In genomic region chr13:114225610-114226009, GRCh38 we compare ENCODE assay signal across 20 cellular contexts. TPM values are rescaled to one million over a fixed set of nuclear protein-coding genes. Genes with fewer than 3 reads are reported as not detected.
DNase-seq lines count a peak whose midpoint lies in the region; ATAC-seq and TF ChIP-seq lines count a peak whose summit lies in the region.
"Had no signal": no experiment of that assay in that cellular context is flagged by ENCODE, and none has a peak within 500 bp of the region (broad histone marks: within the 10 kb centered on the region; RNA-seq: fewer than 3 reads in every experiment).

No MANE protein-coding gene starts in this region.

- H3K27me3 Mint-ChIP-seq in activated CD4-positive, alpha-beta T cell treated with anti-CD3 and anti-CD28 coated beads for 36 hours: no peaks in the 10 kb centered on the region
- H3K27me3 Mint-ChIP-seq in CD4-positive, CD25-positive, alpha-beta regulatory T cell: peaks cover 39% of the 10 kb centered on the region
- H3K27me3 Mint-ChIP-seq in T-cell (peaks cover 0 to 5% of the 10 kb centered on the region in 2 donors), WTC11 (ENCODE audit: low read depth) (no peaks in the 10 kb centered on the region)

- H3K36me3 Mint-ChIP-seq in activated CD4-positive, alpha-beta T cell treated with anti-CD3 and anti-CD28 coated beads for 36 hours (ENCODE audit: low read depth): no peaks in the 10 kb centered on the region
- H3K36me3 Mint-ChIP-seq in CD4-positive, CD25-positive, alpha-beta regulatory T cell: no peaks in the 10 kb centered on the region
- no peaks in the 10 kb centered on the region for H3K36me3 Mint-ChIP-seq in T-cell
- H3K36me3 Mint-ChIP-seq in WTC11: no peaks in the 10 kb centered on the region

- ATAC-seq in activated CD4-positive, alpha-beta T cell treated with anti-CD3 and anti-CD28 coated beads for 36 hours: peak; percentile 23
- peak in 1 of 2 donors; percentile 36 for ATAC-seq in CD4-positive, CD25-positive, alpha-beta regulatory T cell (ENCODE audit: low read depth in 2 of 2)
- ATAC-seq in T-cell (replicated peaks in 1 of 4) (peak; percentile 58 to 65 (median 62)), esophagus mucosa (peak; percentile 20), WTC11 (no peak)
- ATAC-seq: gastroesophageal sphincter had no signal

- no peaks in the 10 kb centered on the region for H3K79me2 ChIP-seq in OCI-LY7 (ENCODE audit: insufficient read depth, low read depth, low read length)

- no peak overlapping the region for H2AFZ ChIP-seq in OCI-LY7 (ENCODE audit: low read length)

- H3K9me3 ChIP-seq in CD4-positive, CD25-positive, alpha-beta regulatory T cell (ENCODE audit: control insufficient read depth in 2 of 2, low read length in 2 of 2): no peaks in the 10 kb centered on the region
- H3K9me3 ChIP-seq in OCI-LY7 (ENCODE audit: low read length): no peaks in the 10 kb centered on the region
- H3K9me3 ChIP-seq: gastroesophageal sphincter, vagina had no signal

- POLR2A ChIA-PET in activated CD4-positive, alpha-beta T cell treated with anti-CD3 and anti-CD28 coated beads for 36 hours (lab: Charles Lee): no interaction called here
- POLR2A ChIA-PET in T-cell (lab: Charles Lee) (interaction anchor here in 1 of 2 donors (0.8 kb wide), 1 partner anchor 77 kb away, joined by 3 read pairs; no protein-coding TSS in a partner anchor), OCI-LY7 (lab: Charles Lee) (no interaction called here), WTC11 (lab: Charles Lee) (no interaction called here)

- H3K9me2 ChIP-seq in OCI-LY7 (ENCODE audit: insufficient read depth, low read length): no peaks in the 10 kb centered on the region

- CTCF ChIA-PET in activated CD4-positive, alpha-beta T cell treated with anti-CD3 and anti-CD28 coated beads for 36 hours (lab: Charles Lee): interaction anchor here (0.6 to 1.8 kb wide), 27 partner anchors 10 to 379 kb away, joined by 3 to 13 read pairs (median 4); partner anchors contain the start of gene CDC16
- CTCF ChIA-PET in T-cell (lab: Charles Lee): interaction anchor here (0.9 to 1.4 kb wide), 5 partner anchors 77 to 409 kb away, joined by 3 to 8 read pairs (median 4); no protein-coding TSS in a partner anchor
- CTCF ChIA-PET in OCI-LY7 (lab: Charles Lee; ENCODE audit: unreplicated experiment): no interaction called here
- CTCF ChIA-PET in WTC11 (lab: Charles Lee): interaction anchor here (1.0 to 1.7 kb wide), 8 partner anchors 69 to 209 kb away, joined by 3 to 12 read pairs (median 4); no protein-coding TSS in a partner anchor

- H3K36me3 ChIP-seq in CD4-positive, CD25-positive, alpha-beta regulatory T cell (ENCODE audit: control insufficient read depth, insufficient read depth, low read length): no peaks in the 10 kb centered on the region
- H3K36me3 ChIP-seq in OCI-LY7 (ENCODE audit: insufficient read depth, low read length): no peaks in the 10 kb centered on the region
- H3K36me3 ChIP-seq: gastroesophageal sphincter, vagina had no signal

- intact Hi-C loops in activated CD4-positive, alpha-beta T cell treated with anti-CD3 and anti-CD28 coated beads for 36 hours (cut with DNase I, micrococcal nuclease): loop anchor here (1.0 to 5.0 kb wide), 8 partner anchors 83 to 641 kb away; partner anchors contain the start of gene TFDP1 (in 1 of the 2)
- intact Hi-C loops in OCI-LY7 (cut with micrococcal nuclease; ENCODE audit: unreplicated experiment): loop anchor here (2.0 to 5.0 kb wide), 4 partner anchors 83 to 409 kb away; no protein-coding TSS in a partner anchor

- H3K4me3 Mint-ChIP-seq in activated CD4-positive, alpha-beta T cell treated with anti-CD3 and anti-CD28 coated beads for 36 hours: no peak overlapping the region
- H3K4me3 Mint-ChIP-seq in CD4-positive, CD25-positive, alpha-beta regulatory T cell: peak overlapping the region in 2 of 4 donors; percentile 11 to 16
- H3K4me3 Mint-ChIP-seq in T-cell (peak overlapping the region in 1 of 3 donors; percentile 65), WTC11 (no peak overlapping the region)
- H3K4me3 Mint-ChIP-seq: nephron had no signal

- H3K4me2 ChIP-seq in OCI-LY7 (ENCODE audit: low read length): no peak overlapping the region

- H3K4me1 Mint-ChIP-seq in activated CD4-positive, alpha-beta T cell treated with anti-CD3 and anti-CD28 coated beads for 36 hours: peaks cover 63% of the 10 kb centered on the region
- H3K4me1 Mint-ChIP-seq in CD4-positive, CD25-positive, alpha-beta regulatory T cell: peaks cover 12 to 57% (median 36%) of the 10 kb centered on the region in 4 donors
- H3K4me1 Mint-ChIP-seq in T-cell (peaks cover 54 to 61% (median 56%) of the 10 kb centered on the region in 3 donors), WTC11 (peaks cover 57% of the 10 kb centered on the region)
- H3K4me1 Mint-ChIP-seq: nephron had no signal

- no peak overlapping the region for H3K27ac ChIP-seq in CD4-positive, CD25-positive, alpha-beta regulatory T cell (ENCODE audit: insufficient read depth, low read length, poor library complexity, severe bottlenecking)
- no peak overlapping the region for H3K27ac ChIP-seq in OCI-LY7 (ENCODE audit: low read depth, low read length, poor library complexity, severe bottlenecking)
- H3K27ac ChIP-seq: gastroesophageal sphincter, vagina had no signal

- no peaks in the 10 kb centered on the region for H4K20me1 ChIP-seq in OCI-LY7 (ENCODE audit: insufficient read depth, low read length)

- no peak overlapping the region for H3K4me3 ChIP-seq in CD4-positive, CD25-positive, alpha-beta regulatory T cell (ENCODE audit: low read depth, low read length)
- H3K4me3 ChIP-seq in OCI-LY7 (ENCODE audit: low read depth, low read length, poor library complexity, severe bottlenecking): no peak overlapping the region
- H3K4me3 ChIP-seq: gastroesophageal sphincter, vagina had no signal

- TF ChIP-seq CTCF in OCI-LY7 (conservative IDR thresholded peaks at IDR 0.05; ENCODE audit: low read length): no peak
- no peak for TF ChIP-seq CTCF in WTC11 (IDR thresholded peaks at IDR 0.05)

- peak; percentile 39 for DNase-seq in activated CD4-positive, alpha-beta T cell treated with anti-CD3 and anti-CD28 coated beads for 36 hours
- DNase-seq in activated CD4-positive, alpha-beta T cell treated with anti-CD3 and anti-CD28 coated beads, Interleukin-2, amount 50 U/mL, for 4 hours: no peak
- DNase-seq in CD4-positive, CD25-positive, alpha-beta regulatory T cell: no peak
- DNase-seq in T-cell: peak in 17 of 34 experiments; percentile 7 to 59 (median 21)
- no peak for DNase-seq in NCI-H187 (lab: John Stamatoyannopoulos, UW)
- DNase-seq in OCI-LY7 (ENCODE audit: low spot score): no peak
- DNase-seq in WTC11 (ENCODE audit: low spot score): no peak
- DNase-seq: activated CD4-positive, CD25-positive, alpha-beta regulatory T cell treated with anti-CD3 and anti-CD28 coated beads, Interleukin-2, amount 50 U/mL, for 72 hours; GDM1; Karpas-422; NCI-H1105 treated with DMSO at 0.1 percent for 48 hours; NCI-H2171 had no signal

- H3K27ac Mint-ChIP-seq in activated CD4-positive, alpha-beta T cell treated with anti-CD3 and anti-CD28 coated beads for 36 hours: peak overlapping the region; percentile 60
- peak overlapping the region in 2 of 3 donors; percentile 81 to 90 for H3K27ac Mint-ChIP-seq in CD4-positive, CD25-positive, alpha-beta regulatory T cell
- H3K27ac Mint-ChIP-seq in T-cell (peak overlapping the region; percentile 88), WTC11 (no peak overlapping the region)
- H3K27ac Mint-ChIP-seq: nephron had no signal

- no TSS peak for BruUV-seq in OCI-LY7 (replicated peaks; lab: Mats Ljungman, UMichigan)

- H3K27me3 ChIP-seq in CD4-positive, CD25-positive, alpha-beta regulatory T cell (ENCODE audit: control insufficient read depth, insufficient read depth, low read length): peaks cover 5% of the 10 kb centered on the region
- H3K27me3 ChIP-seq: vagina had no signal

- peaks cover 33% of the 10 kb centered on the region for H3K4me1 ChIP-seq in CD4-positive, CD25-positive, alpha-beta regulatory T cell (ENCODE audit: control insufficient read depth, insufficient read depth, low read length, poor library complexity, severe bottlenecking)
- H3K4me1 ChIP-seq in OCI-LY7 (ENCODE audit: insufficient read depth, low read length, poor library complexity, severe bottlenecking): peaks cover 10% of the 10 kb centered on the region

- H3K9me3 Mint-ChIP-seq in activated CD4-positive, alpha-beta T cell treated with anti-CD3 and anti-CD28 coated beads for 36 hours (ENCODE audit: low read depth): no peaks in the 10 kb centered on the region
- H3K9me3 Mint-ChIP-seq in CD4-positive, CD25-positive, alpha-beta regulatory T cell: no peaks in the 10 kb centered on the region
- no peaks in the 10 kb centered on the region for H3K9me3 Mint-ChIP-seq in T-cell
- no peaks in the 10 kb centered on the region for H3K9me3 Mint-ChIP-seq in WTC11
- H3K9me3 Mint-ChIP-seq: nephron had no signal

TF ChIP-seq in WTC11, 78 proteins besides CTCF, POLR2A, EP300 and RAD21 (continues in another document):
- TF ChIP-seq GRHL2 (CRISPR knock-in tag; IDR thresholded peaks at IDR 0.05; ENCODE audit: insufficient replicate concordance, severe bottlenecking) (no peak), ZNF232 (CRISPR knock-in tag; IDR thresholded peaks at IDR 0.05) (no peak)

RNA-seq across cellular contexts. Expression of gene CDC16, which starts 9.1 kb away (rescaled TPM):
- 10 to 100 TPM; 83.5 to 90.8 TPM for total RNA-seq in activated CD4-positive, alpha-beta T cell treated with anti-CD3 and anti-CD28 coated beads for 36 hours
- total RNA-seq in CD4-positive, CD25-positive, alpha-beta regulatory T cell: 56.8 TPM
- polyA plus RNA-seq in CD4-positive, CD25-positive, alpha-beta regulatory T cell: 10 to 100 TPM; 16.1 to 27.8 (median 20.6) TPM
- total RNA-seq in T-cell: 10 to 100 TPM; 61.5 to 97.8 (median 78.8) TPM
- 32.2 TPM for total RNA-seq in esophagus mucosa
- 21.7 and 23.1 TPM in 2 replicates for total RNA-seq in OCI-LY7 (2014; rRNA removed; shearing (Covaris generic))
- 48.7 and 54.8 TPM in 2 replicates for total RNA-seq in OCI-LY7 (2022)
- 65.6 to 73.5 TPM (median 67.9 TPM) in 3 replicates for total RNA-seq in WTC11 (2021)

RNA-seq across cellular contexts. Expression of gene CFAP97D2, which starts 46.6 kb away (rescaled TPM):
- total RNA-seq in activated CD4-positive, alpha-beta T cell treated with anti-CD3 and anti-CD28 coated beads for 36 hours: not detected
- not detected for total RNA-seq in CD4-positive, CD25-positive, alpha-beta regulatory T cell
- under 1 TPM in 2 of 4 donors, not detected in 2; 0.22 to 0.86 TPM for polyA plus RNA-seq in CD4-positive, CD25-positive, alpha-beta regulatory T cell
- total RNA-seq in T-cell: 1 to 10 TPM in 3 of 5 donors, under 1 TPM in 2; 0.92 to 4.5 (median 2.6) TPM
- total RNA-seq in esophagus mucosa: not detected
- total RNA-seq in OCI-LY7 (2014; rRNA removed; shearing (Covaris generic)): not detected in 2 replicates
- not detected in 2 replicates for total RNA-seq in OCI-LY7 (2022)
- not detected in 3 replicates for total RNA-seq in WTC11 (2021)
- total RNA-seq: A172, gastroesophageal sphincter, HT1080, vagina had no signal
- polyA plus RNA-seq: BJ, esophagus had no signal

RNA-seq across cellular contexts. Expression of gene UPF3A, which starts 55.8 kb away (rescaled TPM):
- 10 to 100 TPM; 41.1 to 43.3 TPM for total RNA-seq in activated CD4-positive, alpha-beta T cell treated with anti-CD3 and anti-CD28 coated beads for 36 hours
- total RNA-seq in CD4-positive, CD25-positive, alpha-beta regulatory T cell: 50.0 TPM
- 10 to 100 TPM; 14.5 to 30.7 (median 16.4) TPM for polyA plus RNA-seq in CD4-positive, CD25-positive, alpha-beta regulatory T cell
- total RNA-seq in T-cell: 100 to 1,000 TPM in 1 of 5 donors, 10 to 100 TPM in 4; 40.5 to 105 (median 68.0) TPM
- total RNA-seq in esophagus mucosa: 26.2 TPM
- 26.2 and 27.8 TPM in 2 replicates for total RNA-seq in OCI-LY7 (2014; rRNA removed; shearing (Covaris generic))
- total RNA-seq in OCI-LY7 (2022): 55.4 and 62.8 TPM in 2 replicates
- total RNA-seq in WTC11 (2021): 64.2 to 71.9 TPM (median 68.7 TPM) in 3 replicates
